Comparison of ENCODE assay signal across 8 cellular contexts in genomic region chr17:42019509-42020404, GRCh38. TPM values are rescaled to one million over a fixed set of nuclear protein-coding genes. Genes with fewer than 3 reads are reported as not detected.
DNase-seq lines count a peak whose midpoint lies in the region; ATAC-seq and TF ChIP-seq lines count a peak whose summit lies in the region.

NKIRAS2 (plus strand) TSS chr17:42020090; CDS start chr17:42021578, 1,488 bp downstream.

- H3K27me3 Mint-ChIP-seq in T-cell (no peaks in the 10 kb centered on the region), progenitor cell of endocrine pancreas (no peaks in the 10 kb centered on the region)

- POLR2A ChIA-PET in T-cell (lab: Charles Lee) = interaction anchor here (0.6 to 1.6 kb wide), 5 partner anchors 25 to 367 kb away, joined by 3 to 5 read pairs (median 3); partner anchors contain the start of gene ODAD4 (in 1 of the 2)

- peak within 1 kb of the TSS; percentile 67 to 82 for H3K27ac Mint-ChIP-seq in T-cell
- H3K27ac Mint-ChIP-seq in progenitor cell of endocrine pancreas = peak within 1 kb of the TSS; percentile 94

- TF ChIP-seq CTCF in heart right ventricle (IDR thresholded peaks at IDR 0.05) (peak; percentile 84 to 98 (median 96)), progenitor cell of endocrine pancreas (IDR thresholded peaks at IDR 0.05; ENCODE audit: unreplicated experiment) (peak; percentile 82), upper lobe of right lung (IDR thresholded peaks at IDR 0.05) (peak; percentile 95)

- CTCF ChIA-PET in T-cell (lab: Charles Lee) = interaction anchor here (0.6 to 1.9 kb wide), 16 partner anchors 17 to 585 kb away, joined by 3 to 11 read pairs (median 3); partner anchors contain the start of genes CNP (in 1 of the 2), DHX58 (in 1 of the 2), KAT2A (in 1 of the 2) and ODAD4 (in 1 of the 2)

- H3K36me3 Mint-ChIP-seq in T-cell (peaks cover 12% of the 10 kb centered on the region), progenitor cell of endocrine pancreas (ENCODE audit: insufficient read depth) (peaks cover 5% of the 10 kb centered on the region)

- H3K36me3 ChIP-seq in heart right ventricle (peaks cover 0 to 37% (median 25%) of the 10 kb centered on the region in 9 donors), upper lobe of right lung (peaks cover 23% of the 10 kb centered on the region)

- peak within 1 kb of the TSS; percentile 7 for H3K27ac ChIP-seq in adipose tissue (ENCODE audit: low read depth, low read length)
- H3K27ac ChIP-seq in heart right ventricle = peak within 1 kb of the TSS; percentile 52 to 96 (median 90)
- H3K27ac ChIP-seq in upper lobe of right lung = peak within 1 kb of the TSS; percentile 86

- WGBS in adipose tissue, 3 donors = 6 to 8% (median 7%) methylated on average over 40 to 49 of the region's 49 CpGs
- WGBS in heart right ventricle, 2 donors = 7 to 8% methylated on average over 48 of the region's 49 CpGs

- H3K9me3 ChIP-seq in heart right ventricle (no peaks in the 10 kb centered on the region), upper lobe of right lung (no peaks in the 10 kb centered on the region)

- H3K4me3 Mint-ChIP-seq in T-cell (peak within 1 kb of the TSS; percentile 93 to 100 (median 99)), progenitor cell of endocrine pancreas (ENCODE audit: low read depth) (peak within 1 kb of the TSS; percentile 88)

- H3K4me1 ChIP-seq in heart right ventricle (peaks cover 7 to 65% (median 49%) of the 10 kb centered on the region in 9 donors), upper lobe of right lung (peaks cover 48% of the 10 kb centered on the region)

- H3K4me3 ChIP-seq in heart right ventricle (peak within 1 kb of the TSS; percentile 73 to 98 (median 92)), upper lobe of right lung (peak within 1 kb of the TSS; percentile 97)

- no peaks in the 10 kb centered on the region for H3K9me3 Mint-ChIP-seq in T-cell
- H3K9me3 Mint-ChIP-seq in progenitor cell of endocrine pancreas (ENCODE audit: low read depth) = no peaks in the 10 kb centered on the region

- H3K4me1 Mint-ChIP-seq in T-cell (peaks cover 57 to 72% (median 66%) of the 10 kb centered on the region in 3 donors), progenitor cell of endocrine pancreas (ENCODE audit: low read depth) (peaks cover 22% of the 10 kb centered on the region)

- H3K27me3 ChIP-seq in heart right ventricle (no peaks in the 10 kb centered on the region), upper lobe of right lung (no peaks in the 10 kb centered on the region)

- intact Hi-C loops in heart right ventricle (cut with DNase I) = loop anchor here in 8 of 10 donors (5.0 to 10.0 kb wide), 5 partner anchors 47 to 165 kb away; partner anchors contain the start of genes CNP (in 5 of the 8), HCRT (in 1 of the 8) and KCNH4 (in 1 of the 8)
- intact Hi-C loops in upper lobe of right lung (cut with DNase I) = loop anchor here (10.0 kb wide), 1 partner anchor 95 kb away; the partner anchor contains the start of gene DHX58

- ATAC-seq in HG02678 (IDR thresholded peaks at IDR 0.05; ENCODE audit: unreplicated experiment) (peak; percentile 57), T-cell (replicated peaks in 1 of 4) (peak; percentile 74 to 80 (median 76)), heart right ventricle (peak; percentile 76 to 84 (median 80)), upper lobe of right lung (peak; percentile 88)

- DNase-seq in GM04503 (ENCODE audit: low read depth) = peak; percentile 46
- DNase-seq in NCI-H1436 treated with DMSO at 0.1 percent for 48 hours (lab: John Stamatoyannopoulos, UW) = peak; percentile 29
- peak; percentile 84 to 95 (median 90) for DNase-seq in T-cell
- DNase-seq in heart right ventricle = peak; percentile 94 to 95
- peak; percentile 92 for DNase-seq in progenitor cell of endocrine pancreas (ENCODE audit: low spot score, unreplicated experiment)
- DNase-seq in upper lobe of right lung = peak; percentile 98

RNA-seq across cellular contexts. Expression of gene NKIRAS2, which starts in this region (rescaled TPM):
- total RNA-seq in T-cell (10 to 100 TPM; 11.0 to 19.6 (median 18.4) TPM), heart right ventricle (10 to 100 TPM; 50.1 to 64.1 (median 57.2) TPM), progenitor cell of endocrine pancreas (44.8 and 48.1 TPM in 2 replicates), upper lobe of right lung (28.8 TPM)
- polyA plus RNA-seq in adipose tissue (10 to 100 TPM; 13.5 to 35.1 (median 30.9) TPM), heart right ventricle (10 to 100 TPM; 51.4 to 61.2 TPM)

Comparison
In these comparisons a context has a peak if more than half of its experiments do, and no peak if none do; other contexts are left out.
1. Peak in every context shown above with its lines: DNase-seq, ATAC-seq, H3K4me3 ChIP-seq and H3K27ac ChIP-seq.
2. DNase-seq: peak in every context shown above with its lines; median percentile 98 in upper lobe of right lung; 94 in heart right ventricle; 92 in progenitor cell of endocrine pancreas; 90 in T-cell; 46 in GM04503; 29 in NCI-H1436 treated with DMSO at 0.1 percent for 48 hours.
3. H3K27ac ChIP-seq: peak in every context shown above with its lines; median percentile 90 in heart right ventricle; 86 in upper lobe of right lung; 7 in adipose tissue.